29 cellular contexts compared by ENCODE assay signal in the genomic region with DNA sequence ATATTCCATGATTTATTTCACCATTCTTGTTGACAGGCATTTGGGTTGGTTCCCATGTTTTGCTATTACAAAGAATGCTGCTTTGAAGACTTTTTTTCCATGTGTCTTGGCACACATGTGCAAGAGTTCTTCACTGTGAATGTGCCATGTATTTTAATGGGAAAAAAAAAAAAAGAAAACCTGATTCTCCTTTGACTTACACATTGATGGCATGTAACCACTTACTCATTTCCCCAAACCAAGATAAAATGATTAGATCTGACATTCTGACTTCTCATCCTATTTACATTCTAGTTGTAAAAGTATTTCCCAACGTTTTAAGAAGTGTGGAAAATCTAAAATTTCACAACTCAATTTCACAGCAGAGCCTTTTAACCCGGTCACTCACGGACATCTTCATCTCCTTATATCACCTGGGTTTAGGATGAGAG. TPM values are rescaled to one million over a fixed set of nuclear protein-coding genes. Genes with fewer than 3 reads are reported as not detected.
A peak's percentile ranks its signal among the peaks of the same experiment; 100 is the strongest.
DNase-seq lines count a peak whose midpoint lies in the region; ATAC-seq, FAIRE-seq and TF ChIP-seq lines count a peak whose summit lies in the region.
"Had no signal": no experiment of that assay in that cellular context is flagged by ENCODE, and none has a peak within 500 bp of the region (broad histone marks: within the 10 kb centered on the region; RNA-seq: fewer than 3 reads in every experiment).

No MANE protein-coding gene starts in this region.

- H3K36me3 ChIP-seq in breast epithelium = no peaks in the 10 kb centered on the region
- H3K36me3 ChIP-seq in bronchial epithelial cell (ENCODE audit: control insufficient read depth, insufficient read depth, low read length) = no peaks in the 10 kb centered on the region
- no peaks in the 10 kb centered on the region for H3K36me3 ChIP-seq in keratinocyte (ENCODE audit: control insufficient read depth in 2 of 2, extremely low read depth in 1 of 2, insufficient read depth in 2 of 2, low read length in 2 of 2)

- H3K79me2 ChIP-seq in keratinocyte (ENCODE audit: control insufficient read depth, insufficient read depth, low read length) = peaks cover 42% of the 10 kb centered on the region

- peaks cover 12% of the 10 kb centered on the region for H3K4me1 Mint-ChIP-seq in MCF 10A (ENCODE audit: insufficient read depth, unreplicated experiment)

- CTCF ChIA-PET in MCF 10A (lab: Yijun Ruan, JAX) = no interaction called here

- intact Hi-C loops in MCF 10A (cut with micrococcal nuclease) = loop anchor here (10.0 kb wide), 1 partner anchor 177 kb away; no protein-coding TSS in a partner anchor
- intact Hi-C loops in breast epithelium (cut with DNase I; ENCODE audit: low total_unique reads) = no loop called here

- H3K4me1 ChIP-seq in breast epithelium = no peaks in the 10 kb centered on the region
- peaks cover 12% of the 10 kb centered on the region for H3K4me1 ChIP-seq in keratinocyte (ENCODE audit: control insufficient read depth, extremely low read depth, insufficient read depth, low read length)

- H3K4me3 ChIP-seq in breast epithelium (no peak overlapping the region), bronchial epithelial cell (ENCODE audit: low read depth, low read length) (no peak overlapping the region), keratinocyte (ENCODE audit: control insufficient read depth in 2 of 3, extremely low read depth in 1 of 3, insufficient read depth in 2 of 3, low read depth in 1 of 3, low read length in 3 of 3) (no peak overlapping the region)
- H3K4me3 ChIP-seq: skin epidermis had no signal

- no peak overlapping the region for H3K9ac ChIP-seq in keratinocyte (ENCODE audit: control insufficient read depth, extremely low read depth, insufficient read depth, low read length)

- no peaks in the 10 kb centered on the region for H3K9me3 Mint-ChIP-seq in MCF 10A (ENCODE audit: unreplicated experiment)
- H3K9me3 Mint-ChIP-seq: activated naive CD8-positive, alpha-beta T cell treated with anti-CD3 and anti-CD28 coated beads, Interleukin-2, amount 50 U/mL, for 24 hours; stimulated activated naive CD8-positive, alpha-beta T cell treated with anti-CD3 and anti-CD28 coated beads, Interleukin-15, amount 100 ng/mL, for 72 hours had no signal

- peak; percentile 67 for DNase-seq in MCF 10A (ENCODE audit: unreplicated experiment)
- DNase-seq in breast epithelium (ENCODE audit: low spot score in 2 of 2) = no peak
- peak; percentile 63 for DNase-seq in bronchial epithelial cell (ENCODE audit: low read depth)
- DNase-seq in keratinocyte (ENCODE audit: low read depth, low spot score) = no peak
- DNase-seq: 8988T; activated CD4-positive, alpha-beta T cell treated with anti-CD3 and anti-CD28 coated beads for 48 hours; activated naive CD8-positive, alpha-beta T cell treated with anti-CD3 and anti-CD28 coated beads, Interleukin-2, amount 50 U/mL, for 24 hours; central memory CD4-positive, alpha-beta T cell; effector CD8-positive, alpha-beta T cell; hypothalamus; KG1; kidney glomerular epithelial cell; mesendoderm; naive thymus-derived CD8-positive, alpha-beta T cell; NCI-H2029 treated with DMSO at 0.1 percent for 48 hours; NCI-H526 treated with DMSO at 0.1 percent for 48 hours; posterior cingulate gyrus; SHP77; stimulated activated naive CD8-positive, alpha-beta T cell treated with anti-CD3 and anti-CD28 coated beads, Interleukin-15, amount 100 ng/mL, for 72 hours; T-helper 1 cell had no signal

- no peaks in the 10 kb centered on the region for H3K9me3 ChIP-seq in breast epithelium
- no peaks in the 10 kb centered on the region for H3K9me3 ChIP-seq in keratinocyte (ENCODE audit: control insufficient read depth, low read depth, low read length)

- peak overlapping the region; percentile 44 for H3K4me2 ChIP-seq in keratinocyte (ENCODE audit: control insufficient read depth, extremely low read depth, insufficient read depth, low read depth, low read length)

- H3K27ac Mint-ChIP-seq in MCF 10A (ENCODE audit: low read depth, unreplicated experiment) = peak overlapping the region; percentile 50
- H3K27ac Mint-ChIP-seq: activated naive CD8-positive, alpha-beta T cell treated with anti-CD3 and anti-CD28 coated beads, Interleukin-2, amount 50 U/mL, for 24 hours; naive thymus-derived CD8-positive, alpha-beta T cell; stimulated activated naive CD8-positive, alpha-beta T cell treated with anti-CD3 and anti-CD28 coated beads, Interleukin-15, amount 100 ng/mL, for 72 hours had no signal

- no peak for ATAC-seq in GM21526 (IDR thresholded peaks at IDR 0.05; ENCODE audit: low FRiP score, unreplicated experiment)
- ATAC-seq in esophagus mucosa = no peak
- no peak for ATAC-seq in GM18861 (IDR thresholded peaks at IDR 0.05; ENCODE audit: unreplicated experiment)
- ATAC-seq in GM21737 (IDR thresholded peaks at IDR 0.05; ENCODE audit: unreplicated experiment) = no peak
- ATAC-seq: activated naive CD8-positive, alpha-beta T cell treated with anti-CD3 and anti-CD28 coated beads, Interleukin-2, amount 50 U/mL, for 24 hours; HCT116; naive thymus-derived CD8-positive, alpha-beta T cell; stimulated activated naive CD8-positive, alpha-beta T cell treated with anti-CD3 and anti-CD28 coated beads, Interleukin-15, amount 100 ng/mL, for 72 hours had no signal

- H3K36me3 Mint-ChIP-seq in MCF 10A (ENCODE audit: insufficient read depth, unreplicated experiment) = peaks cover 6% of the 10 kb centered on the region

- H3K4me3 Mint-ChIP-seq in MCF 10A (ENCODE audit: unreplicated experiment) = no peak overlapping the region
- H3K4me3 Mint-ChIP-seq: activated naive CD8-positive, alpha-beta T cell treated with anti-CD3 and anti-CD28 coated beads, Interleukin-2, amount 50 U/mL, for 24 hours; naive thymus-derived CD8-positive, alpha-beta T cell; stimulated activated naive CD8-positive, alpha-beta T cell treated with anti-CD3 and anti-CD28 coated beads, Interleukin-15, amount 100 ng/mL, for 72 hours had no signal

- TF ChIP-seq CTCF in MCF 10A (IDR thresholded peaks at IDR 0.05; ENCODE audit: unreplicated experiment) (no peak), breast epithelium (IDR thresholded peaks at IDR 0.05) (no peak), bronchial epithelial cell (IDR thresholded peaks at IDR 0.05; ENCODE audit: insufficient read depth, low read length, severe bottlenecking) (no peak), keratinocyte (optimal IDR thresholded peaks at IDR 0.05 in 1 of 3, IDR thresholded peaks at IDR 0.05 in 1 of 3, conservative IDR thresholded peaks at IDR 0.05 in 1 of 3; ENCODE audit: extremely low read depth in 1 of 3, insufficient read depth in 2 of 3, low read length in 3 of 3) (no peak)

- peak overlapping the region; percentile 22 for H2AFZ ChIP-seq in keratinocyte (ENCODE audit: control insufficient read depth, low read length)

- no peaks in the 10 kb centered on the region for H4K20me1 ChIP-seq in keratinocyte (ENCODE audit: control insufficient read depth, extremely low read depth, insufficient read depth, low read length)

- FAIRE-seq in bronchial epithelial cell (lab: Jason Lieb, UNC) = no peak
- FAIRE-seq in keratinocyte (lab: Jason Lieb, UNC) = no peak
- FAIRE-seq: G401.6, GM12891 had no signal

- POLR2A ChIA-PET in MCF 10A (lab: Yijun Ruan, JAX) = no interaction called here

- no peak overlapping the region for H3K27ac ChIP-seq in breast epithelium
- H3K27ac ChIP-seq in keratinocyte (ENCODE audit: control insufficient read depth, insufficient read depth, low read length) = no peak overlapping the region
- H3K27ac ChIP-seq: C4-2B, skin epidermis had no signal

- no peak for TF ChIP-seq POLR2A in breast epithelium (IDR thresholded peaks at IDR 0.05)

- H3K9me1 ChIP-seq in keratinocyte (ENCODE audit: control insufficient read depth, extremely low read depth, insufficient read depth, low read length) = no peaks in the 10 kb centered on the region

- no TSS peak for BruUV-seq in MCF 10A (replicated peaks; lab: Mats Ljungman, UMichigan)

- no peaks in the 10 kb centered on the region for H3K27me3 Mint-ChIP-seq in MCF 10A (ENCODE audit: insufficient read depth, unreplicated experiment)

- H3K27me3 ChIP-seq in breast epithelium (no peaks in the 10 kb centered on the region), bronchial epithelial cell (ENCODE audit: control insufficient read depth, insufficient read depth, low read length) (no peaks in the 10 kb centered on the region), keratinocyte (ENCODE audit: control insufficient read depth, extremely low read depth, insufficient read depth, low read length) (no peaks in the 10 kb centered on the region)

- dilution Hi-C loops in keratinocyte (cut with MboI; ENCODE audit: extremely low pct_ligation_motif_present, low sequenced_read_pairs) = no loop called here

RNA-seq across cellular contexts. Expression of a gene that starts 4.4 kb away (rescaled TPM):
- 12.3 and 14.3 TPM in 2 replicates for total RNA-seq in MCF 10A (2022)
- total RNA-seq in breast epithelium = 10 to 100 TPM in 1 of 3 donors, 1 to 10 TPM in 2; 3.9 to 15.1 (median 7.5) TPM
- total RNA-seq in bronchial epithelial cell = 2.1 and 3.1 TPM in 2 replicates
- 9.1 to 12.1 TPM (median 11.0 TPM) in 3 replicates for polyA plus RNA-seq in keratinocyte
- polyA plus RNA-seq in keratinocyte (2011; ENCODE audit: low read depth) = 9.1 TPM
- polyA plus RNA-seq in keratinocyte (2011; cell fraction: cytosol; rRNA removed) = 6.8 and 11.1 TPM in 2 replicates
- polyA plus RNA-seq in keratinocyte (2011; cell fraction: nucleus; rRNA removed) = 18.3 and 19.3 TPM in 2 replicates
- polyA plus RNA-seq in keratinocyte (2012; ENCODE audit: low replicate concordance) = 4.2 and 6.5 TPM in 2 replicates
- 7.4 to 9.7 TPM (median 9.0 TPM) in 3 replicates for polyA minus RNA-seq in keratinocyte
- 5.8 TPM for polyA minus RNA-seq in keratinocyte (2011; cell fraction: cytosol; rRNA and poly(A)+ RNA removed)
- 9.6 and 12.2 TPM in 2 replicates for polyA minus RNA-seq in keratinocyte (2011; cell fraction: nucleus; rRNA and poly(A)+ RNA removed)
- 3.0 TPM for total RNA-seq in esophagus mucosa
- total RNA-seq: naive thymus-derived CD8-positive, alpha-beta T cell had no signal
- polyA plus RNA-seq: naive thymus-derived CD8-positive, alpha-beta T cell had no signal

Comparison
In these comparisons a context has a peak if more than half of its experiments do, and no peak if none do; other contexts are left out.
1. DNase-seq: peak in MCF 10A (single experiment) and bronchial epithelial cell (single experiment); none in breast epithelium (0 of 2) and keratinocyte (single experiment).